In genomic region chr17:40076101-40076498, GRCh38 we compare ENCODE assay signal across 11 cellular contexts. TPM values are rescaled to one million over a fixed set of nuclear protein-coding genes. Genes with fewer than 3 reads are reported as not detected.
DNase-seq lines count a peak whose midpoint lies in the region; ATAC-seq, FAIRE-seq and TF ChIP-seq lines count a peak whose summit lies in the region.
"Had no signal": no experiment of that assay in that cellular context is flagged by ENCODE, and none has a peak within 500 bp of the region (broad histone marks: within the 10 kb centered on the region; RNA-seq: fewer than 3 reads in every experiment).

No MANE protein-coding gene starts in this region.

- H3K4me3 Mint-ChIP-seq in Calu3 (ENCODE audit: low read depth, unreplicated experiment), result peak overlapping the region; percentile 14
- H3K4me3 Mint-ChIP-seq in natural killer cell, result no peak overlapping the region
- H3K4me3 Mint-ChIP-seq: activated naive CD8-positive, alpha-beta T cell treated with anti-CD3 and anti-CD28 coated beads, Interleukin-2, amount 50 U/mL, for 24 hours had no signal

- 63 to 80% methylated on average over 4 of the region's 4 CpGs for WGBS in lower leg skin, 2 donors

- peak overlapping the region; percentile 62 for H3K4me2 ChIP-seq in parathyroid adenoma (ENCODE audit: low read length)

- H3K9me3 Mint-ChIP-seq in Calu3 (ENCODE audit: low read depth, unreplicated experiment) (no peaks in the 10 kb centered on the region), natural killer cell (no peaks in the 10 kb centered on the region)
- H3K9me3 Mint-ChIP-seq: activated naive CD8-positive, alpha-beta T cell treated with anti-CD3 and anti-CD28 coated beads, Interleukin-2, amount 50 U/mL, for 24 hours; CD4-positive, CD25-positive, alpha-beta regulatory T cell had no signal

- H3K36me3 ChIP-seq in bronchial epithelial cell (ENCODE audit: control insufficient read depth, insufficient read depth, low read length) (no peaks in the 10 kb centered on the region), parathyroid adenoma (ENCODE audit: control insufficient read depth, insufficient read depth, low read length) (no peaks in the 10 kb centered on the region)

- peak overlapping the region; percentile 77 for H3K27ac ChIP-seq in parathyroid adenoma

- H3K36me3 Mint-ChIP-seq in Calu3 (ENCODE audit: insufficient read depth, unreplicated experiment) (peaks cover 43% of the 10 kb centered on the region), natural killer cell (no peaks in the 10 kb centered on the region)

- no peak for ATAC-seq in natural killer cell

- no peak overlapping the region for H3K9ac ChIP-seq in parathyroid adenoma

- TF ChIP-seq CTCF in Calu3 (IDR thresholded peaks at IDR 0.05; ENCODE audit: unreplicated experiment), result no peak
- no peak for TF ChIP-seq CTCF in bronchial epithelial cell (IDR thresholded peaks at IDR 0.05; ENCODE audit: insufficient read depth, low read length, severe bottlenecking)
- TF ChIP-seq CTCF in parathyroid adenoma (IDR thresholded peaks at IDR 0.05), result no peak
- no peak for TF ChIP-seq CTCF in lower leg skin (IDR thresholded peaks at IDR 0.05)
- no peak for TF ChIP-seq CTCF in natural killer cell (IDR thresholded peaks at IDR 0.05)

- CTCF ChIA-PET in Calu3 (lab: Charles Lee), result interaction anchor here (0.6 to 37.1 kb wide), 66 partner anchors 9 to 1570 kb away, joined by 3 to 1006 read pairs (median 6); partner anchors contain the start of genes CASC3, CSF3, ERBB2 and MED24

- DNase-seq in Calu3, result no peak
- no peak for DNase-seq in bronchial epithelial cell (ENCODE audit: low read depth)
- DNase-seq in lower leg skin (ENCODE audit: low spot score in 2 of 2), result no peak
- no peak for DNase-seq in natural killer cell
- DNase-seq in NCI-H1436 treated with DMSO at 0.1 percent for 48 hours (lab: John Stamatoyannopoulos, UW), result no peak
- DNase-seq: MG63, NCI-H446 treated with DMSO at 0.1 percent for 48 hours had no signal

- H2AFZ ChIP-seq in parathyroid adenoma, result no peak overlapping the region

- peak; percentile 66 for FAIRE-seq in bronchial epithelial cell (lab: Jason Lieb, UNC)

- H3K4me3 ChIP-seq in bronchial epithelial cell (ENCODE audit: low read depth, low read length) (no peak overlapping the region), parathyroid adenoma (ENCODE audit: low read depth, low read length) (no peak overlapping the region), lower leg skin (ENCODE audit: low read depth, poor library complexity, severe bottlenecking) (no peak overlapping the region)
- H3K4me3 ChIP-seq: HAP-1, MG63 had no signal

- intact Hi-C loops in Calu3 (cut with micrococcal nuclease; ENCODE audit: unreplicated experiment), result no loop called here
- intact Hi-C loops in lower leg skin (cut with DNase I; ENCODE audit: low total_unique reads), result no loop called here
- intact Hi-C loops in natural killer cell (cut with micrococcal nuclease), result no loop called here

- H3K79me2 ChIP-seq in parathyroid adenoma, result peaks cover 19% of the 10 kb centered on the region

- no peak for TF ChIP-seq POLR2A in lower leg skin (IDR thresholded peaks at IDR 0.05)

- peaks cover 40% of the 10 kb centered on the region for H3K4me1 ChIP-seq in parathyroid adenoma

- H3K27ac Mint-ChIP-seq in Calu3 (ENCODE audit: unreplicated experiment), result peak overlapping the region; percentile 6
- H3K27ac Mint-ChIP-seq in natural killer cell, result peak overlapping the region in 1 of 2 donors; percentile 74

- H3K4me1 Mint-ChIP-seq in Calu3 (ENCODE audit: low read depth, unreplicated experiment) (peaks cover 63% of the 10 kb centered on the region), natural killer cell (peaks cover 18 to 48% of the 10 kb centered on the region in 2 donors)

- H3K27me3 Mint-ChIP-seq in Calu3 (ENCODE audit: unreplicated experiment), result no peaks in the 10 kb centered on the region
- no peaks in the 10 kb centered on the region for H3K27me3 Mint-ChIP-seq in natural killer cell (ENCODE audit: low read depth in 2 of 2)
- H3K27me3 Mint-ChIP-seq: activated naive CD8-positive, alpha-beta T cell treated with anti-CD3 and anti-CD28 coated beads, Interleukin-2, amount 50 U/mL, for 24 hours; CD4-positive, CD25-positive, alpha-beta regulatory T cell had no signal

- H3K27me3 ChIP-seq in bronchial epithelial cell (ENCODE audit: control insufficient read depth, insufficient read depth, low read length) (peaks cover 2% of the 10 kb centered on the region), parathyroid adenoma (ENCODE audit: control insufficient read depth, insufficient read depth, low read length) (no peaks in the 10 kb centered on the region)
- H3K27me3 ChIP-seq: MG63 had no signal

- H3K9me3 ChIP-seq in parathyroid adenoma (ENCODE audit: control insufficient read depth, low read length), result no peaks in the 10 kb centered on the region
- H3K9me3 ChIP-seq: HAP-1, MG63 had no signal

- TSS peak; percentile 12 for BruUV-seq in Calu3 (replicated peaks; lab: Mats Ljungman, UMichigan)

RNA-seq across cellular contexts. Expression of gene THRA, which starts 13.3 kb away (rescaled TPM):
- total RNA-seq in Calu3 (2022) (107 and 133 TPM in 2 replicates), bronchial epithelial cell (4.2 and 5.8 TPM in 2 replicates), lower leg skin (10 to 100 TPM; 28.2 to 56.8 (median 42.6) TPM), natural killer cell (10 to 100 TPM; 40.8 to 55.7 (median 42.3) TPM)

RNA-seq across cellular contexts. Expression of gene MED24, which starts 21.9 kb away (rescaled TPM):
- total RNA-seq in Calu3 (2022), result 679 and 725 TPM in 2 replicates
- total RNA-seq in bronchial epithelial cell, result 23.0 and 25.0 TPM in 2 replicates
- total RNA-seq in lower leg skin, result 10 to 100 TPM; 47.2 to 88.9 (median 62.9) TPM
- total RNA-seq in natural killer cell, result 100 to 1,000 TPM; 115 to 141 (median 126) TPM

RNA-seq across cellular contexts. Expression of gene NR1D1, which starts 24.3 kb away (rescaled TPM):
- total RNA-seq in Calu3 (2022), result 35.0 and 36.4 TPM in 2 replicates
- total RNA-seq in bronchial epithelial cell, result 0.51 and 0.79 TPM in 2 replicates
- 100 to 1,000 TPM; 111 to 194 (median 148) TPM for total RNA-seq in lower leg skin
- 10 to 100 TPM in 1 of 3 donors, 1 to 10 TPM in 2; 8.8 to 10.1 (median 9.9) TPM for total RNA-seq in natural killer cell

RNA-seq across cellular contexts. Expression of gene MSL1, which starts 45.7 kb away (rescaled TPM):
- total RNA-seq in Calu3 (2022) (505 and 524 TPM in 2 replicates), bronchial epithelial cell (27.1 and 32.5 TPM in 2 replicates), lower leg skin (100 to 1,000 TPM in 1 of 4 donors, 10 to 100 TPM in 3; 70.6 to 117 (median 82.4) TPM), natural killer cell (100 to 1,000 TPM in 2 of 3 donors, 10 to 100 TPM in 1; 99.0 to 124 (median 110) TPM)
